ENCODE assay signal across 9 cellular contexts in genomic region chr3:188348445-188349244, GRCh38.
DNase-seq lines count a peak whose midpoint lies in the region; ATAC-seq and TF ChIP-seq lines count a peak whose summit lies in the region.
"Had no signal": no experiment of that assay in that cellular context is flagged by ENCODE, and none has a peak within 500 bp of the region (broad histone marks: within the 10 kb centered on the region; RNA-seq: fewer than 3 reads in every experiment).

No MANE protein-coding gene starts in this region.

- H3K9me3 ChIP-seq in PC-3 (ENCODE audit: low read length), result no peaks in the 10 kb centered on the region
- no peaks in the 10 kb centered on the region for H3K9me3 ChIP-seq in ovary
- no peaks in the 10 kb centered on the region for H3K9me3 ChIP-seq in endodermal cell (ENCODE audit: control insufficient read depth, low read length)

- H2AFZ ChIP-seq in PC-3 (ENCODE audit: low read length), result no peak overlapping the region

- no peaks in the 10 kb centered on the region for H3K9me2 ChIP-seq in PC-3 (replicated peaks; ENCODE audit: low read length)

- POLR2A ChIA-PET in PC-3 (lab: Charles Lee; ENCODE audit: unreplicated experiment), result no interaction called here

- intact Hi-C loops in PC-3 (cut with micrococcal nuclease), result no loop called here
- intact Hi-C loops in ovary (cut with DNase I), result loop anchor here in 1 of 4 donors (10.0 kb wide), 1 partner anchor 604 kb away; the partner anchor contains the start of gene BCL6

- no TSS peak for BruUV-seq in PC-3 (replicated peaks; lab: Mats Ljungman, UMichigan)

- no peak overlapping the region for H3K4me3 Mint-ChIP-seq in endodermal cell

- H3K27ac ChIP-seq in PC-3 (ENCODE audit: low read length), result no peak overlapping the region
- H3K27ac ChIP-seq in ovary, result peak overlapping the region; percentile 17 to 55
- H3K27ac ChIP-seq in endodermal cell (ENCODE audit: low read depth, low read length), result no peak overlapping the region

- H4K20me1 ChIP-seq in PC-3 (ENCODE audit: low read length), result no peaks in the 10 kb centered on the region

- TF ChIP-seq EP300 in ovary (IDR thresholded peaks at IDR 0.05), result no peak

- peak overlapping the region; percentile 12; the same call in 1 of the 2 replicates for H3K4me2 ChIP-seq in PC-3 (ENCODE audit: low read length)

- ATAC-seq in PC-3 (no peak), HG03196 (IDR thresholded peaks at IDR 0.05; ENCODE audit: unreplicated experiment) (no peak)

- no peaks in the 10 kb centered on the region for H3K9me3 Mint-ChIP-seq in endodermal cell

- H3F3A ChIP-seq in PC-3 (ENCODE audit: low read length, unreplicated experiment), result no peaks in the 10 kb centered on the region

- H3K4me1 ChIP-seq in PC-3 (ENCODE audit: insufficient read depth, low read length), result peaks cover 11% of the 10 kb centered on the region
- H3K4me1 ChIP-seq in ovary (ENCODE audit: insufficient read depth), result peaks cover 19% of the 10 kb centered on the region
- peaks cover 5% of the 10 kb centered on the region for H3K4me1 ChIP-seq in endodermal cell (ENCODE audit: control insufficient read depth, insufficient read depth, low read length)

- TF ChIP-seq CTCF in PC-3 (conservative IDR thresholded peaks at IDR 0.05; ENCODE audit: low read depth, low read length) (no peak), fibroblast of mammary gland (conservative IDR thresholded peaks at IDR 0.05; ENCODE audit: control insufficient read depth, insufficient read depth, low read depth, low read length) (no peak), ovary (IDR thresholded peaks at IDR 0.05) (no peak), endodermal cell (conservative IDR thresholded peaks at IDR 0.05) (no peak)

- no peak overlapping the region for H3K9ac ChIP-seq in PC-3 (ENCODE audit: low read length)
- no peak overlapping the region for H3K9ac ChIP-seq in endodermal cell (ENCODE audit: extremely low read depth, low read length, poor library complexity, severe bottlenecking)

- H3K27me3 ChIP-seq in PC-3 (ENCODE audit: low read length), result no peaks in the 10 kb centered on the region
- no peaks in the 10 kb centered on the region for H3K27me3 ChIP-seq in ovary
- H3K27me3 ChIP-seq in endodermal cell (ENCODE audit: control insufficient read depth, insufficient read depth, low read length, poor library complexity, severe bottlenecking), result no peaks in the 10 kb centered on the region

- peaks cover 7% of the 10 kb centered on the region for H3K4me1 Mint-ChIP-seq in endodermal cell

- CTCF ChIA-PET in PC-3 (lab: Charles Lee), result no interaction called here

- H3K27ac Mint-ChIP-seq in endodermal cell, result no peak overlapping the region

- DNase-seq in Caki2 (ENCODE audit: low read depth) (peak; percentile 73), PC-3 (peak; percentile 63), fibroblast of mammary gland (ENCODE audit: low read depth) (peak; percentile 94), ovary (peak; percentile 71 to 90 (median 83)), NCI-H2196 treated with DMSO at 0.1 percent for 48 hours (lab: John Stamatoyannopoulos, UW; ENCODE audit: unreplicated experiment) (no peak), endodermal cell (no peak)
- no peak for DNase-seq in stimulated activated CD4-positive, alpha-beta T cell treated with anti-CD3 and anti-CD28 coated beads, Interleukin-4, amount 100 ng/mL, for 1 hour
- DNase-seq: stimulated activated CD4-positive, alpha-beta T cell treated with anti-CD3 and anti-CD28 coated beads, Interleukin-4, amount 100 ng/mL, for 4 hours had no signal

- in situ Hi-C loops in Caki2 (cut with HindIII; ENCODE audit: low pct_unique_long_range_greater_than_20kb, low sequenced_read_pairs), result no loop called here

- 12 to 26% (median 13%) methylated on average over 7 of the region's 7 CpGs for WGBS in ovary, 3 donors
- 88 to 94% methylated on average over 6 to 7 of the region's 7 CpGs for WGBS in endodermal cell (ENCODE audit: insufficient coverage in 1 of 2, insufficient read length in 1 of 2), 2 experiments

- no peaks in the 10 kb centered on the region for H3K36me3 ChIP-seq in PC-3 (ENCODE audit: low read depth, low read length)
- H3K36me3 ChIP-seq in ovary, result no peaks in the 10 kb centered on the region
- H3K36me3 ChIP-seq in endodermal cell (ENCODE audit: control insufficient read depth, insufficient read depth, low read length), result peaks cover 5% of the 10 kb centered on the region

- no peaks in the 10 kb centered on the region for H3K79me2 ChIP-seq in PC-3 (ENCODE audit: low read length)

- no peak for TF ChIP-seq POLR2A in ovary (IDR thresholded peaks at IDR 0.05)

- H3K27me3 Mint-ChIP-seq in endodermal cell (ENCODE audit: insufficient read depth), result no peaks in the 10 kb centered on the region

- H3K36me3 Mint-ChIP-seq in endodermal cell (ENCODE audit: low read depth), result no peaks in the 10 kb centered on the region

- H3K4me3 ChIP-seq in PC-3 (ENCODE audit: low read length), result no peak overlapping the region
- H3K4me3 ChIP-seq in fibroblast of mammary gland (ENCODE audit: control insufficient read depth, low read depth, low read length), result no peak overlapping the region
- no peak overlapping the region for H3K4me3 ChIP-seq in ovary
- H3K4me3 ChIP-seq in endodermal cell (ENCODE audit: low read length), result no peak overlapping the region

Comparison
In these comparisons a context has a peak if more than half of its experiments do, and no peak if none do; other contexts are left out.
1. DNase-seq: peak in Caki2 (single experiment), PC-3 (single experiment), fibroblast of mammary gland (single experiment) and ovary (5 of 5); none in NCI-H2196 treated with DMSO at 0.1 percent for 48 hours (single experiment), endodermal cell (single experiment) and stimulated activated CD4-positive, alpha-beta T cell treated with anti-CD3 and anti-CD28 coated beads, Interleukin-4, amount 100 ng/mL, for 1 hour (single experiment).
2. H3K27ac ChIP-seq: peak in ovary (2 of 2); none in PC-3 (single experiment) and endodermal cell (single experiment).